In genomic region chr1:44819594-44820327, GRCh38 we compare ENCODE assay signal across 1 cellular context.
TF ChIP-seq lines count a peak whose summit lies in the region.

No MANE protein-coding gene starts in this region.

TF ChIP-seq in GM12878, 131 proteins besides CTCF, POLR2A, EP300 and RAD21 (continued from another document and continues in another):
- peak; percentile 100 for TF ChIP-seq ATF2 (IDR thresholded peaks at IDR 0.05; ENCODE audit: low read length)
- TF ChIP-seq NR2C2 (IDR thresholded peaks at IDR 0.05; ENCODE audit: borderline replicate concordance, control insufficient read depth, insufficient read length, low read depth), result no peak
- TF ChIP-seq SREBF2 (IDR thresholded peaks at IDR 0.05; ENCODE audit: low read length), result no peak; the same call in 1 of the 2 replicates
- TF ChIP-seq DPF2 (IDR thresholded peaks at IDR 0.05), result peak; percentile 40; the same call in 1 of the 2 replicates
- no peak for TF ChIP-seq IRF3 (IDR thresholded peaks at IDR 0.05)
- peak; percentile 99 for TF ChIP-seq PAX8 (IDR thresholded peaks at IDR 0.05)
- peak; percentile 98 for TF ChIP-seq NFIC (IDR thresholded peaks at IDR 0.05; ENCODE audit: low read depth, low read length)
- TF ChIP-seq HDGF (IDR thresholded peaks at IDR 0.05), result no peak
- peak; percentile 47; the same call in 1 of the 2 replicates for TF ChIP-seq WRNIP1 (IDR thresholded peaks at IDR 0.05; ENCODE audit: borderline replicate concordance, low read depth, low read length)
- peak; percentile 90 for TF ChIP-seq BMI1 (IDR thresholded peaks at IDR 0.05; ENCODE audit: borderline replicate concordance)
- peak; percentile 54; the same call in 1 of the 2 replicates for TF ChIP-seq YY1 (IDR thresholded peaks at IDR 0.05; ENCODE audit: low read depth, low read length)
- TF ChIP-seq RUNX3 (IDR thresholded peaks at IDR 0.05; ENCODE audit: low read length), result peak; percentile 64
- TF ChIP-seq CREM (IDR thresholded peaks at IDR 0.05; ENCODE audit: low read depth), result peak; percentile 83
- peak; percentile 84 for TF ChIP-seq MLLT1 (IDR thresholded peaks at IDR 0.05)
- peak; percentile 17 for TF ChIP-seq SIX5 (IDR thresholded peaks at IDR 0.05; ENCODE audit: low read depth, low read length, severe bottlenecking)
- no peak for TF ChIP-seq MYB (IDR thresholded peaks at IDR 0.05; ENCODE audit: borderline replicate concordance, low read depth, low read length)
- peak; percentile 85 for TF ChIP-seq PKNOX1 (IDR thresholded peaks at IDR 0.05)
- TF ChIP-seq E2F4 (IDR thresholded peaks at IDR 0.05; ENCODE audit: low read depth, low read length), result peak; percentile 49; the same call in 1 of the 2 replicates
- peak; percentile 75; the same call in 1 of the 2 replicates for TF ChIP-seq BCL11A (IDR thresholded peaks at IDR 0.05; ENCODE audit: low read depth, low read length)
- TF ChIP-seq ZNF384 (IDR thresholded peaks at IDR 0.05; ENCODE audit: borderline replicate concordance, low read depth, low read length), result no peak
- no peak for TF ChIP-seq NFXL1 (IDR thresholded peaks at IDR 0.05; ENCODE audit: borderline replicate concordance)
- no peak for TF ChIP-seq ZNF217 (IDR thresholded peaks at IDR 0.05)
- 0 out of 4 replicates have a peak, but pooled peaks of 1 of the 2 experiments have one; percentile 1 for TF ChIP-seq SRF (IDR thresholded peaks at IDR 0.05; ENCODE audit: low read depth in 2 of 2, low read length in 2 of 2)
- TF ChIP-seq IRF5 (IDR thresholded peaks at IDR 0.05; ENCODE audit: borderline replicate concordance), result no peak
- TF ChIP-seq GABPA (IDR thresholded peaks at IDR 0.05; ENCODE audit: low read depth), result peak; percentile 64; the same call in 1 of the 2 replicates
- peak; percentile 53; the same call in 1 of the 2 replicates for TF ChIP-seq NKRF (conservative IDR thresholded peaks at IDR 0.05)
- TF ChIP-seq ZNF687 (IDR thresholded peaks at IDR 0.05), result peak; percentile 100
- peak; percentile 97 for TF ChIP-seq NBN (IDR thresholded peaks at IDR 0.05)
- peak; percentile 93 for TF ChIP-seq FOXM1 (IDR thresholded peaks at IDR 0.05; ENCODE audit: low read depth, low read length)
- peak; percentile 4; the same call in 1 of the 2 replicates for TF ChIP-seq SREBF1 (IDR thresholded peaks at IDR 0.05; ENCODE audit: low read length)
- TF ChIP-seq RBBP5 (conservative IDR thresholded peaks at IDR 0.05), result no peak
- no peak for TF ChIP-seq CHD1 (IDR thresholded peaks at IDR 0.05; ENCODE audit: low read depth, low read length)
- peak; percentile 84 for TF ChIP-seq BCL3 (IDR thresholded peaks at IDR 0.05; ENCODE audit: borderline replicate concordance, insufficient read depth, low read depth, low read length, poor library complexity, severe bottlenecking)
- TF ChIP-seq ELK1 (IDR thresholded peaks at IDR 0.05; ENCODE audit: low read depth, low read length), result peak; percentile 79; the same call in 1 of the 2 replicates
- TF ChIP-seq TCF3 (IDR thresholded peaks at IDR 0.05; ENCODE audit: borderline replicate concordance, insufficient read depth, low read depth, low read length), result peak; percentile 90
- TF ChIP-seq ZNF274 (IDR thresholded peaks at IDR 0.05; ENCODE audit: insufficient read depth, insufficient read length), result no peak
- no peak for TF ChIP-seq SIN3A (IDR thresholded peaks at IDR 0.05; ENCODE audit: low read depth, low read length)
- peak; percentile 77 for TF ChIP-seq SPI1 (IDR thresholded peaks at IDR 0.05; ENCODE audit: borderline replicate concordance, insufficient read depth, low read depth, low read length)
- no peak for TF ChIP-seq SMC3 (IDR thresholded peaks at IDR 0.05; ENCODE audit: borderline replicate concordance, low read length)
- no peak for TF ChIP-seq MAX (IDR thresholded peaks at IDR 0.05; ENCODE audit: low read depth, low read length)
- no peak; the same call in 1 of the 2 replicates for TF ChIP-seq ZBTB33 (IDR thresholded peaks at IDR 0.05)
